ENCODE assay signal across 20 cellular contexts in the genomic region with DNA sequence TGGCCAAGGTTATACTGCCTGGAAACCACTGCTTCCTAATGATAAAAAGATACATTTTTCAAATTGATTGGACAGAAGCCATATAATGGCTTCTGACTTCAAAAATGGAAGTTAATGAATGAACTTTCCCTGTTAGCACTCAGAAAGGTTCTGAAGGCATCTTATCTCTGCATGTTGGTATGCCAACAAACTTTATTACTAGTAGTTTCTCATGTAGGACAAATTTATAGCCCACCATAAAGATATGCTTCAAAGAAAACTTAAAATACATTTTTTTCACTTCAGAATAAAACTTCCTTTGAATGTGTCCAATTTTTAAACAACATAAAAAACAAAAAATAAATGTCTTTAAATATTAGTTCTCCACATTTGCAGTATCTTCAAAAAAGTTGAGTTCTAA. TPM values are rescaled to one million over a fixed set of nuclear protein-coding genes. Genes with fewer than 3 reads are reported as not detected.
A peak's percentile ranks its signal among the peaks of the same experiment; 100 is the strongest.
DNase-seq lines count a peak whose midpoint lies in the region; ATAC-seq and TF ChIP-seq lines count a peak whose summit lies in the region.
"Had no signal": no experiment of that assay in that cellular context is flagged by ENCODE, and none has a peak within 500 bp of the region (broad histone marks: within the 10 kb centered on the region; RNA-seq: fewer than 3 reads in every experiment).

No MANE protein-coding gene starts in this region.

- peak overlapping the region; percentile 77 for H3K27ac Mint-ChIP-seq in activated CD4-positive, alpha-beta T cell treated with anti-CD3 and anti-CD28 coated beads for 36 hours
- peak overlapping the region; percentile 82 for H3K27ac Mint-ChIP-seq in CD4-positive, alpha-beta T cell
- H3K27ac Mint-ChIP-seq in activated naive CD8-positive, alpha-beta T cell treated with anti-CD3 and anti-CD28 coated beads, Interleukin-2, amount 50 U/mL, for 24 hours = peak overlapping the region; percentile 61

- peaks cover 83% of the 10 kb centered on the region for H3K4me1 Mint-ChIP-seq in activated CD4-positive, alpha-beta T cell treated with anti-CD3 and anti-CD28 coated beads for 36 hours
- peaks cover 81% of the 10 kb centered on the region for H3K4me1 Mint-ChIP-seq in CD4-positive, alpha-beta T cell (ENCODE audit: low read depth)
- peaks cover 89% of the 10 kb centered on the region for H3K4me1 Mint-ChIP-seq in activated naive CD8-positive, alpha-beta T cell treated with anti-CD3 and anti-CD28 coated beads, Interleukin-2, amount 50 U/mL, for 24 hours

- H3K9me3 ChIP-seq in CD4-positive, alpha-beta T cell (ENCODE audit: control insufficient read depth, low read length) = no peaks in the 10 kb centered on the region

- H3K27ac ChIP-seq in CD4-positive, alpha-beta T cell (ENCODE audit: low read depth, low read length) = no peak overlapping the region
- H3K27ac ChIP-seq: 22Rv1, C4-2B had no signal

- H3K27me3 Mint-ChIP-seq in activated CD4-positive, alpha-beta T cell treated with anti-CD3 and anti-CD28 coated beads for 36 hours = no peaks in the 10 kb centered on the region
- H3K27me3 Mint-ChIP-seq in CD4-positive, alpha-beta T cell = no peaks in the 10 kb centered on the region
- H3K27me3 Mint-ChIP-seq in activated naive CD8-positive, alpha-beta T cell treated with anti-CD3 and anti-CD28 coated beads, Interleukin-2, amount 50 U/mL, for 24 hours = no peaks in the 10 kb centered on the region

- no peaks in the 10 kb centered on the region for H3K27me3 ChIP-seq in CD4-positive, alpha-beta T cell (ENCODE audit: control insufficient read depth, insufficient read depth, low read length)

- no peaks in the 10 kb centered on the region for H3K9me3 Mint-ChIP-seq in activated CD4-positive, alpha-beta T cell treated with anti-CD3 and anti-CD28 coated beads for 36 hours (ENCODE audit: low read depth)
- no peaks in the 10 kb centered on the region for H3K9me3 Mint-ChIP-seq in CD4-positive, alpha-beta T cell
- no peaks in the 10 kb centered on the region for H3K9me3 Mint-ChIP-seq in activated naive CD8-positive, alpha-beta T cell treated with anti-CD3 and anti-CD28 coated beads, Interleukin-2, amount 50 U/mL, for 24 hours

- no peak overlapping the region for H3K4me3 Mint-ChIP-seq in activated CD4-positive, alpha-beta T cell treated with anti-CD3 and anti-CD28 coated beads for 36 hours
- peak overlapping the region; percentile 18 for H3K4me3 Mint-ChIP-seq in CD4-positive, alpha-beta T cell
- no peak overlapping the region for H3K4me3 Mint-ChIP-seq in activated naive CD8-positive, alpha-beta T cell treated with anti-CD3 and anti-CD28 coated beads, Interleukin-2, amount 50 U/mL, for 24 hours

- intact Hi-C loops in activated CD4-positive, alpha-beta T cell treated with anti-CD3 and anti-CD28 coated beads for 36 hours (cut with DNase I, micrococcal nuclease) = loop anchor here (10.0 kb wide), 2 partner anchors 1007 to 1803 kb away; a partner anchor contains a TSS
- intact Hi-C loops in CD4-positive, alpha-beta T cell (cut with DNase I, micrococcal nuclease) = no loop called here
- intact Hi-C loops in left colon (cut with DNase I, micrococcal nuclease) = no loop called here
- intact Hi-C loops in cardiac septum (cut with DNase I) = no loop called here

- DNase-seq in activated CD4-positive, alpha-beta T cell treated with anti-CD3 and anti-CD28 coated beads for 36 hours = no peak
- DNase-seq in activated CD4-positive, alpha-beta T cell treated with anti-CD3 and anti-CD28 coated beads, Interleukin-2, amount 50 U/mL, for 48 hours = no peak
- DNase-seq in CD4-positive, alpha-beta T cell = no peak
- no peak for DNase-seq in activated naive CD8-positive, alpha-beta T cell treated with anti-CD3 and anti-CD28 coated beads, Interleukin-2, amount 50 U/mL, for 24 hours
- DNase-seq in left colon (no peak), cardiac septum (ENCODE audit: low spot score) (no peak), NCI-H748 treated with DMSO at 0.1 percent for 48 hours (lab: John Stamatoyannopoulos, UW) (no peak), NCI-H1048 (lab: John Stamatoyannopoulos, UW) (no peak)
- DNase-seq: AML-193, DMS79, GOT3, Kasumi-1, MM.1S, NCI-H1105, NCI-H2081, NCI-H510A, NCI-H82, RPMI8226 had no signal

- peaks cover 53% of the 10 kb centered on the region for H3K36me3 Mint-ChIP-seq in activated CD4-positive, alpha-beta T cell treated with anti-CD3 and anti-CD28 coated beads for 36 hours (ENCODE audit: low read depth)
- peaks cover 39% of the 10 kb centered on the region for H3K36me3 Mint-ChIP-seq in CD4-positive, alpha-beta T cell (ENCODE audit: low read depth)
- peaks cover 45% of the 10 kb centered on the region for H3K36me3 Mint-ChIP-seq in activated naive CD8-positive, alpha-beta T cell treated with anti-CD3 and anti-CD28 coated beads, Interleukin-2, amount 50 U/mL, for 24 hours (ENCODE audit: low read depth)

- CTCF ChIA-PET in activated CD4-positive, alpha-beta T cell treated with anti-CD3 and anti-CD28 coated beads for 36 hours (lab: Charles Lee) = interaction anchor here (0.6 to 1.2 kb wide), 6 partner anchors 10 to 748 kb away, joined by 3 to 6 read pairs (median 4); a partner anchor contains a TSS
- CTCF ChIA-PET in CD4-positive, alpha-beta T cell (lab: Charles Lee) = no interaction called here

- no peak for TF ChIP-seq CTCF in CD4-positive, alpha-beta T cell (IDR thresholded peaks at IDR 0.05)

- POLR2A ChIA-PET in activated CD4-positive, alpha-beta T cell treated with anti-CD3 and anti-CD28 coated beads for 36 hours (lab: Charles Lee) = interaction anchor here (0.6 kb wide), 1 partner anchor 122 kb away, joined by 9 read pairs; no protein-coding TSS in a partner anchor
- POLR2A ChIA-PET in CD4-positive, alpha-beta T cell (lab: Charles Lee) = interaction anchor here (1.0 kb wide), 1 partner anchor 10 kb away, joined by 3 read pairs; a partner anchor contains a TSS

- no peak for ATAC-seq in activated CD4-positive, alpha-beta T cell treated with anti-CD3 and anti-CD28 coated beads for 36 hours
- ATAC-seq in CD4-positive, alpha-beta T cell (ENCODE audit: poor library complexity) = no peak
- ATAC-seq in activated naive CD8-positive, alpha-beta T cell treated with anti-CD3 and anti-CD28 coated beads, Interleukin-2, amount 50 U/mL, for 24 hours = no peak
- ATAC-seq in left colon = peak; percentile 78

RNA-seq across cellular contexts. Expression of a gene that starts 10.0 kb away (rescaled TPM):
- 100 to 1,000 TPM; 177 to 196 TPM for total RNA-seq in activated CD4-positive, alpha-beta T cell treated with anti-CD3 and anti-CD28 coated beads for 36 hours
- total RNA-seq in CD4-positive, alpha-beta T cell = 100 to 1,000 TPM; 184 to 209 TPM
- total RNA-seq in left colon = 10 to 100 TPM; 11.9 to 14.0 TPM
- 2.6 TPM for total RNA-seq in cardiac septum

Comparison
In these comparisons a context has a peak if more than half of its experiments do, and no peak if none do; other contexts are left out.
1. RNA of a gene that starts 10.0 kb away (total RNA-seq): 184 to 209 TPM in CD4-positive, alpha-beta T cell and 177 to 196 TPM in activated CD4-positive, alpha-beta T cell treated with anti-CD3 and anti-CD28 coated beads for 36 hours; 11.9 to 14.0 TPM in left colon and 2.6 TPM in cardiac septum (single experiment); every median in the first group is over 10 times any median in the second.
2. intact Hi-C loops: an anchor here in activated CD4-positive, alpha-beta T cell treated with anti-CD3 and anti-CD28 coated beads for 36 hours (10.0 kb wide); none called in CD4-positive, alpha-beta T cell, left colon and cardiac septum.
3. Peak in every context shown above with its lines, with median percentiles within 50 percentile points of each other: H3K27ac Mint-ChIP-seq.